In genomic region chr16:24737391-24737871, GRCh38 we compare ENCODE assay signal across 8 cellular contexts. TPM values are rescaled to one million over a fixed set of nuclear protein-coding genes. Genes with fewer than 3 reads are reported as not detected.
DNase-seq lines count a peak whose midpoint lies in the region; ATAC-seq and TF ChIP-seq lines count a peak whose summit lies in the region.

No MANE protein-coding gene starts in this region.

- ATAC-seq in heart right ventricle (peak in 2 of 8 donors; percentile 38 to 42), HG03378 (IDR thresholded peaks at IDR 0.05; ENCODE audit: unreplicated experiment) (no peak)

- H3K27ac ChIP-seq in heart right ventricle: peak overlapping the region in 8 of 10 donors; percentile 19 to 68 (median 41)
- peak overlapping the region; percentile 25 for H3K27ac ChIP-seq in smooth muscle cell (ENCODE audit: low read depth)

- H3K9me3 ChIP-seq in heart right ventricle (no peaks in the 10 kb centered on the region), smooth muscle cell (replicated peaks; ENCODE audit: low read depth) (no peaks in the 10 kb centered on the region)

- H3K9ac ChIP-seq in smooth muscle cell (ENCODE audit: low read depth): no peak overlapping the region

- intact Hi-C loops in heart right ventricle (cut with DNase I): loop anchor here in 2 of 10 donors (5.0 to 10.0 kb wide), 2 partner anchors 40 to 47 kb away; no protein-coding TSS in a partner anchor

- no peak overlapping the region for H2AFZ ChIP-seq in smooth muscle cell (ENCODE audit: low read depth)

- TF ChIP-seq CTCF in WI38 (IDR thresholded peaks at IDR 0.05; ENCODE audit: low read depth, low read length): no peak
- no peak for TF ChIP-seq CTCF in heart right ventricle (IDR thresholded peaks at IDR 0.05)
- TF ChIP-seq CTCF in smooth muscle cell (IDR thresholded peaks at IDR 0.05; ENCODE audit: borderline replicate concordance, insufficient read depth, poor library complexity, severe bottlenecking): no peak

- H3K4me2 ChIP-seq in smooth muscle cell: peak overlapping the region; percentile 12

- H3K4me3 ChIP-seq in WI38 (ENCODE audit: low read depth, low read length) (peak overlapping the region; percentile 9; the same call in 1 of the 2 replicates), heart right ventricle (no peak overlapping the region), smooth muscle cell (no peak overlapping the region)

- H4K20me1 ChIP-seq in smooth muscle cell (ENCODE audit: low read depth): peaks cover 100% of the 10 kb centered on the region

- peak; percentile 49 for DNase-seq in GM03348 (ENCODE audit: low spot score)
- no peak for DNase-seq in heart right ventricle
- DNase-seq in smooth muscle cell (lab: John Stamatoyannopoulos, UW; ENCODE audit: unreplicated experiment): no peak
- DNase-seq in HUDEP-2 (lab: John Stamatoyannopoulos, UW; ENCODE audit: unreplicated experiment in 76 of 76): no peak
- DNase-seq in NCI-H2081 (lab: John Stamatoyannopoulos, UW): no peak
- DNase-seq in AML-193 (lab: John Stamatoyannopoulos, UW): no peak

- H3K4me1 ChIP-seq in heart right ventricle: peaks cover 13 to 100% (median 98%) of the 10 kb centered on the region in 9 donors
- peaks cover 13% of the 10 kb centered on the region for H3K4me1 ChIP-seq in smooth muscle cell (ENCODE audit: low read depth)

- H3K79me2 ChIP-seq in smooth muscle cell (ENCODE audit: low read depth): peaks cover 100% of the 10 kb centered on the region

- peaks cover 0 to 34% (median 0%) of the 10 kb centered on the region in 9 donors for H3K36me3 ChIP-seq in heart right ventricle
- no peaks in the 10 kb centered on the region for H3K36me3 ChIP-seq in smooth muscle cell (ENCODE audit: low read depth)

- 6 to 12% methylated on average over 3 of the region's 3 CpGs for WGBS in heart right ventricle, 2 donors
- WGBS in smooth muscle cell (ENCODE audit: low lambda C conversion rate): 57% methylated on average over 3 of the region's 3 CpGs

- no peaks in the 10 kb centered on the region for H3K27me3 ChIP-seq in heart right ventricle
- H3K27me3 ChIP-seq in smooth muscle cell (ENCODE audit: low read depth): no peaks in the 10 kb centered on the region

- H3F3A ChIP-seq in smooth muscle cell (ENCODE audit: low read depth): peaks cover 8% of the 10 kb centered on the region

RNA-seq across cellular contexts. Expression of gene TNRC6A, which starts 8.0 kb away (rescaled TPM):
- total RNA-seq in heart right ventricle (10 to 100 TPM; 31.6 to 51.4 (median 37.3) TPM), smooth muscle cell (30.3 and 35.7 TPM in 2 replicates)
- polyA plus RNA-seq in heart right ventricle (10 to 100 TPM in 1 of 2 donors, 1 to 10 TPM in 1; 8.3 to 35.1 TPM), smooth muscle cell (14.6 and 26.0 TPM in 2 replicates)
